Comparison of ENCODE assay signal across 16 cellular contexts in the genomic region with DNA sequence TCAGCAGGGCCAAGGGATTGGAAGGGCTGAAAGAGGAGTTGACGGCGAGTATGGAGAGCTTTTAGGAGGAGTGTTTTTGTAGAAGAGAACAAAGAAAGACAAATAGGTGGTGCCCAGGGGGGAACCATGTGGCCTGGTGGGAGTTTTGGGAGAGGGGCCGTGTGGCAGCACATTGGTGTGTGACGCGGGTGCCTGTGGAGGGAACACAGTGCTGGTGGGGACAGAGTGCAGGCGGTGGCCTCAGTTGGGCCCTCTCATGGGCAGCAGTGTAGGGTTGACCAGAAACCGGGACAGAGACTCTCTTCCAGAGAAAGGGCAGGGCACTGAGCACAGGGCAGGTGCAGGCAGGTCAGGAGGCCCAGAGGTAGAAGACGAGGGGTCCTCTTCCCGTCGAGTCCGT. TPM values are rescaled to one million over a fixed set of nuclear protein-coding genes. Genes with fewer than 3 reads are reported as not detected.
DNase-seq lines count a peak whose midpoint lies in the region; ATAC-seq, FAIRE-seq and TF ChIP-seq lines count a peak whose summit lies in the region.
"Had no signal": no experiment of that assay in that cellular context is flagged by ENCODE, and none has a peak within 500 bp of the region (broad histone marks: within the 10 kb centered on the region; RNA-seq: fewer than 3 reads in every experiment).

No MANE protein-coding gene starts in this region.

- H3K4me3 Mint-ChIP-seq in WTC11, result no peak overlapping the region

- H3K4me1 ChIP-seq in PC-9 (replicated peaks; ENCODE audit: insufficient read depth), result no peaks in the 10 kb centered on the region

- H3K27ac ChIP-seq in cingulate gyrus (ENCODE audit: low read depth, low read length), result peak overlapping the region; percentile 98
- peak overlapping the region; percentile 99 for H3K27ac ChIP-seq in temporal lobe (ENCODE audit: low read depth, low read length)
- no peak overlapping the region for H3K27ac ChIP-seq in PC-9
- H3K27ac ChIP-seq in caudate nucleus (ENCODE audit: low read depth, low read length), result no peak overlapping the region

- peak overlapping the region; percentile 5 for H3K27ac Mint-ChIP-seq in WTC11

- peaks cover 6% of the 10 kb centered on the region; the same call in 1 of the 2 replicates for H3K4me1 Mint-ChIP-seq in WTC11

- no peak for FAIRE-seq in HTR-8/SVneo (lab: Jason Lieb, UNC)

- H2AFZ ChIP-seq in PC-9, result no peak overlapping the region

- H3K79me2 ChIP-seq in PC-9 (ENCODE audit: low read depth), result no peaks in the 10 kb centered on the region

- H3K27me3 Mint-ChIP-seq in WTC11 (ENCODE audit: low read depth), result no peaks in the 10 kb centered on the region

- ATAC-seq in WTC11, result no peak; the same call in 1 of the 2 replicates
- ATAC-seq: HCT116 had no signal

- H3K36me3 Mint-ChIP-seq in WTC11, result peaks cover 1% of the 10 kb centered on the region; the same call in 1 of the 2 replicates

- no peak overlapping the region for H3K4me2 ChIP-seq in PC-9

- DNase-seq in WTC11 (ENCODE audit: low spot score), result no peak
- DNase-seq in mesenteric fat pad (ENCODE audit: low spot score), result peak; percentile 67
- no peak for DNase-seq in HTR-8/SVneo (ENCODE audit: insufficient read length, low spot score)
- DNase-seq in PC-9, result no peak
- DNase-seq in caudate nucleus (lab: John Stamatoyannopoulos, UW), result no peak
- DNase-seq: ACHN, DMS79, NCI-H1092 treated with DMSO at 0.1 percent for 48 hours, NCI-H146, NCI-H2081, NCI-H2171 treated with DMSO at 0.1 percent for 48 hours, NCI-H748 treated with DMSO at 0.1 percent for 48 hours, Right ventricle myocardium superior had no signal

- no peaks in the 10 kb centered on the region for H3K9me2 ChIP-seq in PC-9 (ENCODE audit: insufficient read depth)

- H3K27me3 ChIP-seq in PC-9 (ENCODE audit: insufficient read depth, low read depth), result no peaks in the 10 kb centered on the region

- intact Hi-C loops in PC-9 (cut with micrococcal nuclease; ENCODE audit: unreplicated experiment), result no loop called here

- CTCF ChIA-PET in WTC11 (lab: Charles Lee), result no interaction called here
- CTCF ChIA-PET in PC-9 (lab: Charles Lee), result no interaction called here

- no peak overlapping the region for H3K4me3 ChIP-seq in PC-9

- H3K9me3 Mint-ChIP-seq in WTC11, result no peaks in the 10 kb centered on the region

- H4K20me1 ChIP-seq in PC-9 (ENCODE audit: insufficient read depth), result no peaks in the 10 kb centered on the region

- no TSS peak for BruUV-seq in PC-9 (replicated peaks; lab: Mats Ljungman, UMichigan)

- POLR2A ChIA-PET in WTC11 (lab: Charles Lee), result no interaction called here
- POLR2A ChIA-PET in PC-9 (lab: Charles Lee; ENCODE audit: unreplicated experiment), result no interaction called here

- H3F3A ChIP-seq in PC-9 (ENCODE audit: insufficient read depth, low read depth), result no peaks in the 10 kb centered on the region

- TF ChIP-seq CTCF in WTC11 (IDR thresholded peaks at IDR 0.05), result no peak
- no peak for TF ChIP-seq CTCF in PC-9 (conservative IDR thresholded peaks at IDR 0.05)

- H3K9me3 ChIP-seq in PC-9 (ENCODE audit: insufficient read depth, low read depth), result no peaks in the 10 kb centered on the region

- no peaks in the 10 kb centered on the region; the same call in 1 of the 2 replicates for H3K36me3 ChIP-seq in PC-9 (ENCODE audit: low read depth)

TF ChIP-seq in WTC11, 78 proteins besides CTCF, POLR2A, EP300 and RAD21 (continues in another document):
- TF ChIP-seq, protein P1, sequence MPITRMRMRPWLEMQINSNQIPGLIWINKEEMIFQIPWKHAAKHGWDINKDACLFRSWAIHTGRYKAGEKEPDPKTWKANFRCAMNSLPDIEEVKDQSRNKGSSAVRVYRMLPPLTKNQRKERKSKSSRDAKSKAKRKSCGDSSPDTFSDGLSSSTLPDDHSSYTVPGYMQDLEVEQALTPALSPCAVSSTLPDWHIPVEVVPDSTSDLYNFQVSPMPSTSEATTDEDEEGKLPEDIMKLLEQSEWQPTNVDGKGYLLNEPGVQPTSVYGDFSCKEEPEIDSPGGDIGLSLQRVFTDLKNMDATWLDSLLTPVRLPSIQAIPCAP (CRISPR knock-in tag; IDR thresholded peaks at IDR 0.05), result no peak
- TF ChIP-seq NR3C1 (CRISPR knock-in tag; conservative IDR thresholded peaks at IDR 0.05; ENCODE audit: low read depth), result no peak
- no peak for TF ChIP-seq ZNF671 (CRISPR knock-in tag; IDR thresholded peaks at IDR 0.05)
- TF ChIP-seq, protein P2, sequence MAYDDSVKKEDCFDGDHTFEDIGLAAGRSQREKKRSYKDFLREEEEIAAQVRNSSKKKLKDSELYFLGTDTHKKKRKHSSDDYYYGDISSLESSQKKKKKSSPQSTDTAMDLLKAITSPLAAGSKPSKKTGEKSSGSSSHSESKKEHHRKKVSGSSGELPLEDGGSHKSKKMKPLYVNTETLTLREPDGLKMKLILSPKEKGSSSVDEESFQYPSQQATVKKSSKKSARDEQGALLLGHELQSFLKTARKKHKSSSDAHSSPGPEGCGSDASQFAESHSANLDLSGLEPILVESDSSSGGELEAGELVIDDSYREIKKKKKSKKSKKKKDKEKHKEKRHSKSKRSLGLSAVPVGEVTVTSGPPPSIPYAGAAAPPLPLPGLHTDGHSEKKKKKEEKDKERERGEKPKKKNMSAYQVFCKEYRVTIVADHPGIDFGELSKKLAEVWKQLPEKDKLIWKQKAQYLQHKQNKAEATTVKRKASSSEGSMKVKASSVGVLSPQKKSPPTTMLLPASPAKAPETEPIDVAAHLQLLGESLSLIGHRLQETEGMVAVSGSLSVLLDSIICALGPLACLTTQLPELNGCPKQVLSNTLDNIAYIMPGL (CRISPR knock-in tag; IDR thresholded peaks at IDR 0.05), result no peak
- TF ChIP-seq, protein P3, sequence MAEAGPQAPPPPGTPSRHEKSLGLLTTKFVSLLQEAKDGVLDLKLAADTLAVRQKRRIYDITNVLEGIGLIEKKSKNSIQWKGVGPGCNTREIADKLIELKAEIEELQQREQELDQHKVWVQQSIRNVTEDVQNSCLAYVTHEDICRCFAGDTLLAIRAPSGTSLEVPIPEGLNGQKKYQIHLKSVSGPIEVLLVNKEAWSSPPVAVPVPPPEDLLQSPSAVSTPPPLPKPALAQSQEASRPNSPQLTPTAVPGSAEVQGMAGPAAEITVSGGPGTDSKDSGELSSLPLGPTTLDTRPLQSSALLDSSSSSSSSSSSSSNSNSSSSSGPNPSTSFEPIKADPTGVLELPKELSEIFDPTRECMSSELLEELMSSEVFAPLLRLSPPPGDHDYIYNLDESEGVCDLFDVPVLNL (CRISPR knock-in tag; IDR thresholded peaks at IDR 0.05; ENCODE audit: borderline replicate concordance, low read depth), result no peak
- TF ChIP-seq ZNF396 (CRISPR knock-in tag; IDR thresholded peaks at IDR 0.05; ENCODE audit: borderline replicate concordance), result no peak
- TF ChIP-seq, protein P4, sequence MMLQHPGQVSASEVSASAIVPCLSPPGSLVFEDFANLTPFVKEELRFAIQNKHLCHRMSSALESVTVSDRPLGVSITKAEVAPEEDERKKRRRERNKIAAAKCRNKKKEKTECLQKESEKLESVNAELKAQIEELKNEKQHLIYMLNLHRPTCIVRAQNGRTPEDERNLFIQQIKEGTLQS (CRISPR knock-in tag; conservative IDR thresholded peaks at IDR 0.05), result no peak
- TF ChIP-seq TP53 (CRISPR knock-in tag; IDR thresholded peaks at IDR 0.05), result no peak
- TF ChIP-seq SOX15 (CRISPR knock-in tag; IDR thresholded peaks at IDR 0.05), result no peak
- TF ChIP-seq IRF2 (CRISPR knock-in tag; IDR thresholded peaks at IDR 0.05; ENCODE audit: borderline replicate concordance, low read depth), result no peak
- TF ChIP-seq, protein P5, sequence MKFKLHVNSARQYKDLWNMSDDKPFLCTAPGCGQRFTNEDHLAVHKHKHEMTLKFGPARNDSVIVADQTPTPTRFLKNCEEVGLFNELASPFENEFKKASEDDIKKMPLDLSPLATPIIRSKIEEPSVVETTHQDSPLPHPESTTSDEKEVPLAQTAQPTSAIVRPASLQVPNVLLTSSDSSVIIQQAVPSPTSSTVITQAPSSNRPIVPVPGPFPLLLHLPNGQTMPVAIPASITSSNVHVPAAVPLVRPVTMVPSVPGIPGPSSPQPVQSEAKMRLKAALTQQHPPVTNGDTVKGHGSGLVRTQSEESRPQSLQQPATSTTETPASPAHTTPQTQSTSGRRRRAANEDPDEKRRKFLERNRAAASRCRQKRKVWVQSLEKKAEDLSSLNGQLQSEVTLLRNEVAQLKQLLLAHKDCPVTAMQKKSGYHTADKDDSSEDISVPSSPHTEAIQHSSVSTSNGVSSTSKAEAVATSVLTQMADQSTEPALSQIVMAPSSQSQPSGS (CRISPR knock-in tag; IDR thresholded peaks at IDR 0.05; ENCODE audit: borderline replicate concordance, low read depth), result no peak
- no peak for TF ChIP-seq NFE2L1 (CRISPR knock-in tag; IDR thresholded peaks at IDR 0.05)
- TF ChIP-seq ZNF423 (CRISPR knock-in tag; IDR thresholded peaks at IDR 0.05), result no peak
- TF ChIP-seq, protein P6, sequence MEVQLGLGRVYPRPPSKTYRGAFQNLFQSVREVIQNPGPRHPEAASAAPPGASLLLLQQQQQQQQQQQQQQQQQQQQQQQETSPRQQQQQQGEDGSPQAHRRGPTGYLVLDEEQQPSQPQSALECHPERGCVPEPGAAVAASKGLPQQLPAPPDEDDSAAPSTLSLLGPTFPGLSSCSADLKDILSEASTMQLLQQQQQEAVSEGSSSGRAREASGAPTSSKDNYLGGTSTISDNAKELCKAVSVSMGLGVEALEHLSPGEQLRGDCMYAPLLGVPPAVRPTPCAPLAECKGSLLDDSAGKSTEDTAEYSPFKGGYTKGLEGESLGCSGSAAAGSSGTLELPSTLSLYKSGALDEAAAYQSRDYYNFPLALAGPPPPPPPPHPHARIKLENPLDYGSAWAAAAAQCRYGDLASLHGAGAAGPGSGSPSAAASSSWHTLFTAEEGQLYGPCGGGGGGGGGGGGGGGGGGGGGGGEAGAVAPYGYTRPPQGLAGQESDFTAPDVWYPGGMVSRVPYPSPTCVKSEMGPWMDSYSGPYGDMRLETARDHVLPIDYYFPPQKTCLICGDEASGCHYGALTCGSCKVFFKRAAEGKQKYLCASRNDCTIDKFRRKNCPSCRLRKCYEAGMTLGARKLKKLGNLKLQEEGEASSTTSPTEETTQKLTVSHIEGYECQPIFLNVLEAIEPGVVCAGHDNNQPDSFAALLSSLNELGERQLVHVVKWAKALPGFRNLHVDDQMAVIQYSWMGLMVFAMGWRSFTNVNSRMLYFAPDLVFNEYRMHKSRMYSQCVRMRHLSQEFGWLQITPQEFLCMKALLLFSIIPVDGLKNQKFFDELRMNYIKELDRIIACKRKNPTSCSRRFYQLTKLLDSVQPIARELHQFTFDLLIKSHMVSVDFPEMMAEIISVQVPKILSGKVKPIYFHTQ (CRISPR knock-in tag; IDR thresholded peaks at IDR 0.05), result no peak
- no peak for TF ChIP-seq NFYB (CRISPR knock-in tag; conservative IDR thresholded peaks at IDR 0.05; ENCODE audit: low read depth)

RNA-seq across cellular contexts. Expression of a gene that starts 56.5 kb away (rescaled TPM):
- 19.8 to 25.0 TPM (median 21.3 TPM) in 3 replicates for total RNA-seq in WTC11 (2021)
- total RNA-seq in mesenteric fat pad, result 29.5 TPM
- 18.4 TPM for total RNA-seq in temporal lobe
- total RNA-seq in PC-9 (2021), result 29.7 and 34.7 TPM in 2 replicates

RNA-seq across cellular contexts. Expression of a gene that starts 56.6 kb away (rescaled TPM):
- total RNA-seq in WTC11 (2021) (38.3 to 43.8 TPM (median 39.5 TPM) in 3 replicates), mesenteric fat pad (34.1 TPM), temporal lobe (27.8 TPM), PC-9 (2021) (54.6 and 65.1 TPM in 2 replicates)

Comparison
In these comparisons a context has a peak if more than half of its experiments do, and no peak if none do; other contexts are left out.
1. H3K27ac ChIP-seq: peak in cingulate gyrus (single experiment) and temporal lobe (single experiment); none in PC-9 (single experiment) and caudate nucleus (single experiment).